Comparison of ENCODE assay signal across 2 cellular contexts in genomic region chr1:247467008-247467572, GRCh38.
TF ChIP-seq lines count a peak whose summit lies in the region.

No MANE protein-coding gene starts in this region.

TF ChIP-seq in GM23338, 12 proteins besides CTCF, POLR2A, EP300 and RAD21:
- no peak for TF ChIP-seq ZNF331 (CRISPR knock-in tag; IDR thresholded peaks at IDR 0.05; ENCODE audit: low read depth)
- no peak for TF ChIP-seq REST (IDR thresholded peaks at IDR 0.05; ENCODE audit: unreplicated experiment)
- TF ChIP-seq ETS1 (IDR thresholded peaks at IDR 0.05), result no peak
- TF ChIP-seq EZH2 (IDR thresholded peaks at IDR 0.05; ENCODE audit: low read depth, unreplicated experiment), result no peak
- no peak for TF ChIP-seq ZNF114 (CRISPR knock-in tag; IDR thresholded peaks at IDR 0.05)
- TF ChIP-seq EZH2phosphoT487 (IDR thresholded peaks at IDR 0.05; ENCODE audit: unreplicated experiment), result no peak
- no peak for TF ChIP-seq STAT1 (IDR thresholded peaks at IDR 0.05; ENCODE audit: unreplicated experiment)
- TF ChIP-seq CREB1 (CRISPR knock-in tag; IDR thresholded peaks at IDR 0.05; ENCODE audit: low read depth), result no peak
- no peak for TF ChIP-seq ZNF462 (CRISPR knock-in tag; IDR thresholded peaks at IDR 0.05)
- TF ChIP-seq POLR2AphosphoS5 (IDR thresholded peaks at IDR 0.05; ENCODE audit: low read depth), result no peak
- no peak for TF ChIP-seq NANOG (IDR thresholded peaks at IDR 0.05; ENCODE audit: borderline replicate concordance)
- TF ChIP-seq JUNB (IDR thresholded peaks at IDR 0.05; ENCODE audit: unreplicated experiment), result no peak

TF ChIP-seq in H1, 55 proteins besides CTCF, POLR2A, EP300 and RAD21:
- TF ChIP-seq E2F6 (IDR thresholded peaks at IDR 0.05), result no peak
- no peak for TF ChIP-seq TAF1 (IDR thresholded peaks at IDR 0.05; ENCODE audit: low read depth, low read length)
- TF ChIP-seq RBBP5 (IDR thresholded peaks at IDR 0.05; ENCODE audit: borderline replicate concordance, low read depth, low read length), result no peak
